ENCODE assay signal across 12 cellular contexts in the genomic region with DNA sequence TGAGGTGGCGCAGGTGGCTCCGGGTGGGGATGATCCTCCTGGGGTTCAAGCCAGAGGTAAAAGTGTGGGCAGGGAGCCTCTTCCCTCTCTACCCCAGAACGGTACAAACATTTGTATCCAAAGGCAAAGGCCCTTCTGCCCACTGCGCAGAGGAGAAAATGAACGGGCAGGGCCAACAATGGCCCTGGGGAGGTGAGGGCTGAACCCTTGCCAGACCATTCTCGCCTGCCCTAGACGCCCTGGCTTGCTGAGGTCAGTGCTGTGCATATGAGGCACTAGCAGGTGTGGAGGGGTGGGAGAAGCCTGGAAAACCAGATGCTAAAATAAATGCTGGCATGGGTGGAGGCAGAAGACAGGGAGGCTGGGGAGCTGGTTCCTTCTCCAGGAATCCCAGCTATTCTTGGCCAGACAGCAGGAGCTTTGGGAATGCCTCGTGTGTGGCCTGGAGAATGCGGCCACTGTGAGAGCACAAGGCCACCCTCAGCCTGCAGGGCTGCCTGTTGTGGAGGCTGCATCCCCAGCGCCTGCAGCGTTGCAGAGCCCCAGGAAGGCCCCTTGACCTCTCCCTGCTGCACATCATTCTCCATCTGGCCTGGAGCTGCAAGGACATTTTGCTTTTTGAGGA. TPM values are rescaled to one million over a fixed set of nuclear protein-coding genes. Genes with fewer than 3 reads are reported as not detected.
DNase-seq lines count a peak whose midpoint lies in the region; ATAC-seq and TF ChIP-seq lines count a peak whose summit lies in the region.
"Had no signal": no experiment of that assay in that cellular context is flagged by ENCODE, and none has a peak within 500 bp of the region (broad histone marks: within the 10 kb centered on the region; RNA-seq: fewer than 3 reads in every experiment).

No MANE protein-coding gene starts in this region.

- intact Hi-C loops in natural killer cell (cut with micrococcal nuclease), result no loop called here

- no peaks in the 10 kb centered on the region for H3K9me3 ChIP-seq in CD8-positive, alpha-beta memory T cell (ENCODE audit: low read length)
- H3K9me3 ChIP-seq: stomach had no signal

- no peak overlapping the region for H3K9ac ChIP-seq in KMS-11

- peak overlapping the region; percentile 88 to 99 (median 96) for H3K4me3 Mint-ChIP-seq in CD8-positive, alpha-beta memory T cell
- H3K4me3 Mint-ChIP-seq in brain, result peak overlapping the region; percentile 86 to 93 (median 89)
- H3K4me3 Mint-ChIP-seq in natural killer cell, result peak overlapping the region; percentile 95

- peak overlapping the region; percentile 70 for H3K4me3 ChIP-seq in CD8-positive, alpha-beta memory T cell (ENCODE audit: low read length)
- H3K4me3 ChIP-seq in KMS-11 (IDR thresholded peaks at IDR 0.05; ENCODE audit: insufficient read depth, low read depth, low read length), result no peak overlapping the region

- H3K9me3 Mint-ChIP-seq in CD8-positive, alpha-beta memory T cell, result no peaks in the 10 kb centered on the region
- H3K9me3 Mint-ChIP-seq in brain (no peaks in the 10 kb centered on the region), natural killer cell (no peaks in the 10 kb centered on the region)

- H3K4me1 ChIP-seq in CD8-positive, alpha-beta memory T cell (ENCODE audit: insufficient read depth, low read length), result peaks cover 8% of the 10 kb centered on the region
- H3K4me1 ChIP-seq in KMS-11 (ENCODE audit: low read depth, poor library complexity, severe bottlenecking), result peaks cover 5% of the 10 kb centered on the region

- CTCF ChIA-PET in CD8-positive, alpha-beta memory T cell (lab: Charles Lee), result interaction anchor here (0.9 to 9.3 kb wide), 12 partner anchors 11 to 308 kb away, joined by 3 to 250 read pairs (median 6); a partner anchor contains a TSS

- no peaks in the 10 kb centered on the region for H4K20me1 ChIP-seq in KMS-11 (ENCODE audit: insufficient read depth)

- no peaks in the 10 kb centered on the region for H3K27me3 Mint-ChIP-seq in CD8-positive, alpha-beta memory T cell
- peaks cover 2% of the 10 kb centered on the region for H3K27me3 Mint-ChIP-seq in brain
- H3K27me3 Mint-ChIP-seq in natural killer cell (ENCODE audit: low read depth in 2 of 2), result peaks cover 5 to 7% of the 10 kb centered on the region in 2 donors

- TF ChIP-seq CTCF in KMS-11 (conservative IDR thresholded peaks at IDR 0.05; ENCODE audit: low read depth, low read length), result no peak
- no peak for TF ChIP-seq CTCF in brain (conservative IDR thresholded peaks at IDR 0.05)
- no peak for TF ChIP-seq CTCF in natural killer cell (IDR thresholded peaks at IDR 0.05)
- no peak for TF ChIP-seq CTCF in GM20000 (IDR thresholded peaks at IDR 0.05; ENCODE audit: extremely low read depth, missing control alignments)

- peaks cover 0 to 2% (median 0%) of the 10 kb centered on the region in 3 donors for H3K36me3 Mint-ChIP-seq in CD8-positive, alpha-beta memory T cell
- H3K36me3 Mint-ChIP-seq in brain (no peaks in the 10 kb centered on the region), natural killer cell (no peaks in the 10 kb centered on the region)

- peak overlapping the region in 7 of 8 donors; percentile 65 to 96 (median 89) for H3K27ac Mint-ChIP-seq in CD8-positive, alpha-beta memory T cell
- H3K27ac Mint-ChIP-seq in brain, result peak overlapping the region; percentile 43 to 96 (median 93)
- peak overlapping the region; percentile 66 to 88 for H3K27ac Mint-ChIP-seq in natural killer cell

- peaks cover 7 to 9% (median 9%) of the 10 kb centered on the region in 3 donors for H3K4me1 Mint-ChIP-seq in CD8-positive, alpha-beta memory T cell
- peaks cover 24% of the 10 kb centered on the region for H3K4me1 Mint-ChIP-seq in brain
- H3K4me1 Mint-ChIP-seq in natural killer cell, result peaks cover 6 to 9% of the 10 kb centered on the region in 2 donors

- peak overlapping the region; percentile 50 for H3K4me2 ChIP-seq in KMS-11

- H3K79me2 ChIP-seq in KMS-11 (ENCODE audit: insufficient read depth, low read depth), result no peaks in the 10 kb centered on the region

- POLR2A ChIA-PET in CD8-positive, alpha-beta memory T cell (lab: Charles Lee), result interaction anchor here (4.6 kb wide), 1 partner anchor 44 kb away, joined by 66 read pairs; a partner anchor contains a TSS

- no peaks in the 10 kb centered on the region for H3K36me3 ChIP-seq in CD8-positive, alpha-beta memory T cell (ENCODE audit: insufficient read depth, low read length)
- H3K36me3 ChIP-seq in KMS-11 (ENCODE audit: insufficient read depth), result no peaks in the 10 kb centered on the region
- H3K36me3 ChIP-seq: stomach had no signal

- H3K27ac ChIP-seq in CD8-positive, alpha-beta memory T cell (ENCODE audit: low read depth, low read length), result no peak overlapping the region
- no peak overlapping the region for H3K27ac ChIP-seq in KMS-11

- ATAC-seq in natural killer cell (no peak), HG02885 (IDR thresholded peaks at IDR 0.05; ENCODE audit: poor library complexity, unreplicated experiment) (no peak), HG03521 (IDR thresholded peaks at IDR 0.05; ENCODE audit: unreplicated experiment) (no peak)

- no peak for DNase-seq in CD8-positive, alpha-beta memory T cell
- no peak for DNase-seq in natural killer cell
- no peak for DNase-seq in GM20000 (ENCODE audit: low spot score)
- DNase-seq in NK-92 treated with Interleukin-12 subunit alpha and Interleukin-12 subunit beta, amount 100 ng/mL, for 24 hours (lab: John Stamatoyannopoulos, UW), result no peak
- DNase-seq: left cardiac atrium had no signal

- peak overlapping the region; percentile 74 for H2AFZ ChIP-seq in KMS-11 (ENCODE audit: low read depth)

- H3K27me3 ChIP-seq in CD8-positive, alpha-beta memory T cell (ENCODE audit: insufficient read depth, low read length, poor library complexity, severe bottlenecking), result no peaks in the 10 kb centered on the region
- no peaks in the 10 kb centered on the region for H3K27me3 ChIP-seq in KMS-11 (ENCODE audit: insufficient read depth, low read depth)
- H3K27me3 ChIP-seq: stomach had no signal

RNA-seq across cellular contexts. Expression of a gene that starts 4.5 kb away (rescaled TPM):
- not detected for total RNA-seq in CD8-positive, alpha-beta memory T cell
- not detected for polyA plus RNA-seq in CD8-positive, alpha-beta memory T cell
- 0.68 TPM for polyA plus RNA-seq in brain (ENCODE audit: insufficient read depth, low read depth, low replicate concordance)
- total RNA-seq in natural killer cell, result not detected
- total RNA-seq: endothelial cell of umbilical vein, left cardiac atrium, NCI-H460, stomach had no signal
- polyA plus RNA-seq: stomach had no signal

RNA-seq across cellular contexts. Expression of a gene that starts 12.2 kb away (rescaled TPM):
- total RNA-seq in CD8-positive, alpha-beta memory T cell, result under 1 TPM in 1 of 2 experiments, not detected in 1; 0.07 TPM
- polyA plus RNA-seq in CD8-positive, alpha-beta memory T cell, result not detected
- not detected for polyA plus RNA-seq in brain (ENCODE audit: insufficient read depth, low read depth, low replicate concordance)
- total RNA-seq in natural killer cell, result under 1 TPM in 1 of 3 donors, not detected in 2; 0.23 TPM
- total RNA-seq: endothelial cell of umbilical vein, NCI-H460 had no signal
- polyA plus RNA-seq: endothelial cell of umbilical vein had no signal

RNA-seq across cellular contexts. Expression of a gene that starts 30.2 kb away (rescaled TPM):
- not detected for total RNA-seq in CD8-positive, alpha-beta memory T cell
- polyA plus RNA-seq in CD8-positive, alpha-beta memory T cell, result not detected
- 8.9 TPM for polyA plus RNA-seq in brain (ENCODE audit: insufficient read depth, low read depth, low replicate concordance)
- total RNA-seq in natural killer cell, result 1 to 10 TPM in 1 of 3 donors, not detected in 2; 1.1 TPM

RNA-seq across cellular contexts. Expression of a gene that starts 33.8 kb away (rescaled TPM):
- total RNA-seq in CD8-positive, alpha-beta memory T cell, result under 1 TPM; 0.79 to 0.80 TPM
- 0.12 TPM for polyA plus RNA-seq in CD8-positive, alpha-beta memory T cell
- 12.6 TPM for polyA plus RNA-seq in brain (ENCODE audit: insufficient read depth, low read depth, low replicate concordance)
- under 1 TPM in 1 of 3 donors, not detected in 2; 0.07 TPM for total RNA-seq in natural killer cell

RNA-seq across cellular contexts. Expression of a gene that starts 44.1 kb away (rescaled TPM):
- total RNA-seq in CD8-positive, alpha-beta memory T cell, result 100 to 1,000 TPM; 274 to 291 TPM
- 21.5 TPM for polyA plus RNA-seq in CD8-positive, alpha-beta memory T cell
- 160 TPM for polyA plus RNA-seq in brain (ENCODE audit: insufficient read depth, low read depth, low replicate concordance)
- 100 to 1,000 TPM; 214 to 253 (median 214) TPM for total RNA-seq in natural killer cell
